Comparison of ENCODE assay signal across 14 cellular contexts in genomic region chr22:42022162-42022847, GRCh38. TPM values are rescaled to one million over a fixed set of nuclear protein-coding genes. Genes with fewer than 3 reads are reported as not detected.
DNase-seq lines count a peak whose midpoint lies in the region; ATAC-seq and TF ChIP-seq lines count a peak whose summit lies in the region.
"Had no signal": no experiment of that assay in that cellular context is flagged by ENCODE, and none has a peak within 500 bp of the region (broad histone marks: within the 10 kb centered on the region; RNA-seq: fewer than 3 reads in every experiment).

No MANE protein-coding gene starts in this region.

- peak overlapping the region; percentile 89 for H3K27ac Mint-ChIP-seq in activated naive CD4-positive, alpha-beta T cell treated with anti-CD3 and anti-CD28 coated beads, Interleukin-2, amount 10 ng/mL, durations not matched to agents 7 days and 5 days
- no peak overlapping the region for H3K27ac Mint-ChIP-seq in activated naive CD4-positive, alpha-beta T cell treated with anti-CD3 and anti-CD28 coated beads for 36 hours
- H3K27ac Mint-ChIP-seq in activated CD8-positive, alpha-beta T cell treated with anti-CD3 and anti-CD28 coated beads for 36 hours, result peak overlapping the region; percentile 63
- peak overlapping the region; percentile 15 for H3K27ac Mint-ChIP-seq in stimulated activated effector memory CD8-positive, alpha-beta T cell treated with anti-CD3 and anti-CD28 coated beads, Interleukin-12 subunit alpha, Interleukin-12 subunit beta, amount 100 ng/mL, for 72 hours

- POLR2A ChIA-PET in activated CD8-positive, alpha-beta T cell treated with anti-CD3 and anti-CD28 coated beads for 36 hours (lab: Charles Lee), result no interaction called here

- CTCF ChIA-PET in activated naive CD4-positive, alpha-beta T cell treated with anti-CD3 and anti-CD28 coated beads, Interleukin-2, amount 10 ng/mL, durations not matched to agents 7 days and 5 days (lab: Charles Lee), result no interaction called here
- CTCF ChIA-PET in activated naive CD4-positive, alpha-beta T cell treated with anti-CD3 and anti-CD28 coated beads for 36 hours (lab: Charles Lee), result no interaction called here
- CTCF ChIA-PET in activated CD8-positive, alpha-beta T cell treated with anti-CD3 and anti-CD28 coated beads for 36 hours (lab: Charles Lee), result interaction anchor here (0.6 kb wide), 1 partner anchor 39 kb away, joined by 3 read pairs; no protein-coding TSS in a partner anchor

- no peaks in the 10 kb centered on the region for H3K9me3 ChIP-seq in thyroid gland
- H3K9me3 ChIP-seq: body of pancreas had no signal

- H3K4me3 Mint-ChIP-seq in activated naive CD4-positive, alpha-beta T cell treated with anti-CD3 and anti-CD28 coated beads, Interleukin-2, amount 10 ng/mL, durations not matched to agents 7 days and 5 days, result no peak overlapping the region
- no peak overlapping the region for H3K4me3 Mint-ChIP-seq in activated naive CD4-positive, alpha-beta T cell treated with anti-CD3 and anti-CD28 coated beads for 36 hours
- H3K4me3 Mint-ChIP-seq in activated CD8-positive, alpha-beta T cell treated with anti-CD3 and anti-CD28 coated beads for 36 hours, result no peak overlapping the region
- no peak overlapping the region for H3K4me3 Mint-ChIP-seq in stimulated activated effector memory CD8-positive, alpha-beta T cell treated with anti-CD3 and anti-CD28 coated beads, Interleukin-12 subunit alpha, Interleukin-12 subunit beta, amount 100 ng/mL, for 72 hours

- peaks cover 22% of the 10 kb centered on the region for H3K36me3 Mint-ChIP-seq in activated naive CD4-positive, alpha-beta T cell treated with anti-CD3 and anti-CD28 coated beads, Interleukin-2, amount 10 ng/mL, durations not matched to agents 7 days and 5 days
- H3K36me3 Mint-ChIP-seq in activated naive CD4-positive, alpha-beta T cell treated with anti-CD3 and anti-CD28 coated beads for 36 hours (ENCODE audit: low read depth), result no peaks in the 10 kb centered on the region
- H3K36me3 Mint-ChIP-seq in activated CD8-positive, alpha-beta T cell treated with anti-CD3 and anti-CD28 coated beads for 36 hours (ENCODE audit: low read depth), result no peaks in the 10 kb centered on the region
- no peaks in the 10 kb centered on the region for H3K36me3 Mint-ChIP-seq in stimulated activated effector memory CD8-positive, alpha-beta T cell treated with anti-CD3 and anti-CD28 coated beads, Interleukin-12 subunit alpha, Interleukin-12 subunit beta, amount 100 ng/mL, for 72 hours

- no peaks in the 10 kb centered on the region for H3K4me1 ChIP-seq in thyroid gland
- H3K4me1 ChIP-seq: body of pancreas had no signal

- H3K4me1 Mint-ChIP-seq in activated naive CD4-positive, alpha-beta T cell treated with anti-CD3 and anti-CD28 coated beads, Interleukin-2, amount 10 ng/mL, durations not matched to agents 7 days and 5 days, result peaks cover 24% of the 10 kb centered on the region
- peaks cover 14% of the 10 kb centered on the region for H3K4me1 Mint-ChIP-seq in activated naive CD4-positive, alpha-beta T cell treated with anti-CD3 and anti-CD28 coated beads for 36 hours (ENCODE audit: low read depth)
- peaks cover 9% of the 10 kb centered on the region for H3K4me1 Mint-ChIP-seq in activated CD8-positive, alpha-beta T cell treated with anti-CD3 and anti-CD28 coated beads for 36 hours (ENCODE audit: low read depth)
- H3K4me1 Mint-ChIP-seq in stimulated activated effector memory CD8-positive, alpha-beta T cell treated with anti-CD3 and anti-CD28 coated beads, Interleukin-12 subunit alpha, Interleukin-12 subunit beta, amount 100 ng/mL, for 72 hours, result peaks cover 8% of the 10 kb centered on the region

- no peak for TF ChIP-seq CTCF in activated CD8-positive, alpha-beta T cell treated with anti-CD3 and anti-CD28 coated beads for 36 hours (IDR thresholded peaks at IDR 0.05)
- no peak for TF ChIP-seq CTCF in thyroid gland (IDR thresholded peaks at IDR 0.05)

- ATAC-seq in activated CD8-positive, alpha-beta T cell treated with anti-CD3 and anti-CD28 coated beads for 36 hours, result peak; percentile 83
- peak; percentile 54 for ATAC-seq in stimulated activated effector memory CD8-positive, alpha-beta T cell treated with anti-CD3 and anti-CD28 coated beads, Interleukin-12 subunit alpha, Interleukin-12 subunit beta, amount 100 ng/mL, for 72 hours
- ATAC-seq: body of pancreas had no signal

- H3K27ac ChIP-seq in substantia nigra (ENCODE audit: low read depth, low read length, poor library complexity, severe bottlenecking) (no peak overlapping the region), thyroid gland (no peak overlapping the region)
- H3K27ac ChIP-seq: body of pancreas, SK-N-MC had no signal

- H3K27me3 ChIP-seq in thyroid gland, result no peaks in the 10 kb centered on the region
- H3K27me3 ChIP-seq: body of pancreas had no signal

- intact Hi-C loops in activated naive CD4-positive, alpha-beta T cell treated with anti-CD3 and anti-CD28 coated beads for 36 hours (cut with micrococcal nuclease), result loop anchor here (1.0 kb wide), 1 partner anchor 9 kb away; no protein-coding TSS in a partner anchor
- intact Hi-C loops in activated CD8-positive, alpha-beta T cell treated with anti-CD3 and anti-CD28 coated beads for 36 hours (cut with micrococcal nuclease), result no loop called here
- intact Hi-C loops in thyroid gland (cut with DNase I), result no loop called here

- TF ChIP-seq POLR2A in thyroid gland (IDR thresholded peaks at IDR 0.05), result no peak

- H3K27me3 Mint-ChIP-seq in activated naive CD4-positive, alpha-beta T cell treated with anti-CD3 and anti-CD28 coated beads, Interleukin-2, amount 10 ng/mL, durations not matched to agents 7 days and 5 days, result peaks cover 26% of the 10 kb centered on the region
- no peaks in the 10 kb centered on the region for H3K27me3 Mint-ChIP-seq in activated naive CD4-positive, alpha-beta T cell treated with anti-CD3 and anti-CD28 coated beads for 36 hours (ENCODE audit: low read depth)
- H3K27me3 Mint-ChIP-seq in activated CD8-positive, alpha-beta T cell treated with anti-CD3 and anti-CD28 coated beads for 36 hours, result peaks cover under 1% of the 10 kb centered on the region

- H3K36me3 ChIP-seq in thyroid gland, result no peaks in the 10 kb centered on the region

- no peak overlapping the region for H3K4me3 ChIP-seq in thyroid gland (replicated peaks in 1 of 3)
- H3K4me3 ChIP-seq: body of pancreas, SK-N-MC had no signal

- WGBS in thyroid gland, 2 donors, result 70 to 82% methylated on average over 2 of the region's 2 CpGs

- peaks cover 4% of the 10 kb centered on the region for H3K9me3 Mint-ChIP-seq in activated naive CD4-positive, alpha-beta T cell treated with anti-CD3 and anti-CD28 coated beads, Interleukin-2, amount 10 ng/mL, durations not matched to agents 7 days and 5 days
- H3K9me3 Mint-ChIP-seq in activated naive CD4-positive, alpha-beta T cell treated with anti-CD3 and anti-CD28 coated beads for 36 hours, result no peaks in the 10 kb centered on the region
- no peaks in the 10 kb centered on the region for H3K9me3 Mint-ChIP-seq in activated CD8-positive, alpha-beta T cell treated with anti-CD3 and anti-CD28 coated beads for 36 hours
- no peaks in the 10 kb centered on the region for H3K9me3 Mint-ChIP-seq in stimulated activated effector memory CD8-positive, alpha-beta T cell treated with anti-CD3 and anti-CD28 coated beads, Interleukin-12 subunit alpha, Interleukin-12 subunit beta, amount 100 ng/mL, for 72 hours

- DNase-seq in activated naive CD4-positive, alpha-beta T cell treated with anti-CD3 and anti-CD28 coated beads, Interleukin-2, amount 10 ng/mL, durations not matched to agents 7 days and 5 days, result peak; percentile 34
- DNase-seq in activated naive CD4-positive, alpha-beta T cell treated with anti-CD3 and anti-CD28 coated beads for 36 hours, result no peak
- DNase-seq in MV-4-11 (lab: John Stamatoyannopoulos, UW) (peak; percentile 63), substantia nigra (lab: John Stamatoyannopoulos, UW) (no peak), thyroid gland (no peak), foreskin melanocyte (no peak)
- no peak for DNase-seq in activated CD8-positive, alpha-beta T cell treated with anti-CD3 and anti-CD28 coated beads for 36 hours
- DNase-seq in stimulated activated effector memory CD8-positive, alpha-beta T cell treated with anti-CD3 and anti-CD28 coated beads, Interleukin-12 subunit alpha, Interleukin-12 subunit beta, amount 100 ng/mL, for 72 hours (ENCODE audit: low spot score in 2 of 2), result no peak
- DNase-seq: AML-193, body of pancreas, HCEC 1CT, KG1, NCI-H2227 treated with DMSO at 0.1 percent for 48 hours had no signal

RNA-seq across cellular contexts. Expression of gene WBP2NL, which starts 23.7 kb away (rescaled TPM):
- total RNA-seq in activated naive CD4-positive, alpha-beta T cell treated with anti-CD3 and anti-CD28 coated beads for 36 hours, result under 1 TPM; 0.50 to 0.74 TPM
- total RNA-seq in activated CD8-positive, alpha-beta T cell treated with anti-CD3 and anti-CD28 coated beads for 36 hours, result under 1 TPM in 1 of 2 experiments, not detected in 1; 0.43 TPM
- total RNA-seq in thyroid gland, result 1 to 10 TPM; 1.3 to 5.1 (median 2.7) TPM

RNA-seq across cellular contexts. Expression of gene NAGA, which starts 48.3 kb away (rescaled TPM):
- 10 to 100 TPM; 14.6 to 15.9 TPM for total RNA-seq in activated naive CD4-positive, alpha-beta T cell treated with anti-CD3 and anti-CD28 coated beads for 36 hours
- 1 to 10 TPM; 9.3 to 9.4 TPM for total RNA-seq in activated CD8-positive, alpha-beta T cell treated with anti-CD3 and anti-CD28 coated beads for 36 hours
- 10 to 100 TPM; 36.8 to 40.9 (median 38.0) TPM for total RNA-seq in thyroid gland

RNA-seq across cellular contexts. Expression of gene PHETA2, which starts 51.7 kb away (rescaled TPM):
- under 1 TPM; 0.74 to 0.86 TPM for total RNA-seq in activated naive CD4-positive, alpha-beta T cell treated with anti-CD3 and anti-CD28 coated beads for 36 hours
- 1 to 10 TPM in 1 of 2 experiments, under 1 TPM in 1; 0.97 to 1.3 TPM for total RNA-seq in activated CD8-positive, alpha-beta T cell treated with anti-CD3 and anti-CD28 coated beads for 36 hours
- total RNA-seq in thyroid gland, result 10 to 100 TPM in 1 of 4 donors, 1 to 10 TPM in 3; 5.5 to 13.7 (median 7.3) TPM

RNA-seq across cellular contexts. Expression of gene SEPTIN3, which starts 53.1 kb away (rescaled TPM):
- total RNA-seq in activated naive CD4-positive, alpha-beta T cell treated with anti-CD3 and anti-CD28 coated beads for 36 hours, result 1 to 10 TPM; 1.0 to 1.5 TPM
- total RNA-seq in activated CD8-positive, alpha-beta T cell treated with anti-CD3 and anti-CD28 coated beads for 36 hours, result under 1 TPM; 0.20 to 0.36 TPM
- total RNA-seq in thyroid gland, result under 1 TPM; 0.22 to 0.75 (median 0.40) TPM

RNA-seq across cellular contexts. Expression of gene SMDT1, which starts 57.2 kb away (rescaled TPM):
- total RNA-seq in activated naive CD4-positive, alpha-beta T cell treated with anti-CD3 and anti-CD28 coated beads for 36 hours, result 10 to 100 TPM; 50.2 to 56.2 TPM
- 10 to 100 TPM; 51.7 to 61.2 TPM for total RNA-seq in activated CD8-positive, alpha-beta T cell treated with anti-CD3 and anti-CD28 coated beads for 36 hours
- total RNA-seq in thyroid gland, result 10 to 100 TPM; 18.7 to 30.2 (median 22.0) TPM

Comparison
In these comparisons a context has a peak if more than half of its experiments do, and no peak if none do; other contexts are left out.
1. DNase-seq: peak in activated naive CD4-positive, alpha-beta T cell treated with anti-CD3 and anti-CD28 coated beads, Interleukin-2, amount 10 ng/mL, durations not matched to agents 7 days and 5 days (single experiment) and MV-4-11 (single experiment); none in activated naive CD4-positive, alpha-beta T cell treated with anti-CD3 and anti-CD28 coated beads for 36 hours (single experiment), activated CD8-positive, alpha-beta T cell treated with anti-CD3 and anti-CD28 coated beads for 36 hours (single experiment), stimulated activated effector memory CD8-positive, alpha-beta T cell treated with anti-CD3 and anti-CD28 coated beads, Interleukin-12 subunit alpha, Interleukin-12 subunit beta, amount 100 ng/mL, for 72 hours (0 of 2), substantia nigra (0 of 49), thyroid gland (0 of 2) and foreskin melanocyte (single experiment).